Comparison of ENCODE assay signal across 8 cellular contexts in genomic region chr2:239298126-239298804, GRCh38.
DNase-seq lines count a peak whose midpoint lies in the region; ATAC-seq and TF ChIP-seq lines count a peak whose summit lies in the region.

No MANE protein-coding gene starts in this region.

- no peaks in the 10 kb centered on the region for H3K27me3 Mint-ChIP-seq in activated naive CD8-positive, alpha-beta T cell treated with anti-CD3 and anti-CD28 coated beads, Interleukin-2, amount 50 U/mL, for 24 hours

- no peaks in the 10 kb centered on the region for H3K36me3 ChIP-seq in sigmoid colon
- no peaks in the 10 kb centered on the region for H3K36me3 ChIP-seq in ascending aorta

- H3K27me3 ChIP-seq in sigmoid colon = no peaks in the 10 kb centered on the region
- H3K27me3 ChIP-seq in ascending aorta = no peaks in the 10 kb centered on the region

- no peak for TF ChIP-seq EP300 in sigmoid colon (IDR thresholded peaks at IDR 0.05)

- H3K4me1 Mint-ChIP-seq in activated naive CD8-positive, alpha-beta T cell treated with anti-CD3 and anti-CD28 coated beads, Interleukin-2, amount 50 U/mL, for 24 hours = peaks cover 79% of the 10 kb centered on the region

- no peaks in the 10 kb centered on the region for H3K9me3 ChIP-seq in sigmoid colon
- no peaks in the 10 kb centered on the region for H3K9me3 ChIP-seq in ascending aorta

- H3K4me3 ChIP-seq in sigmoid colon (peak overlapping the region in 2 of 4 donors; percentile 6 to 8), ascending aorta (no peak overlapping the region)

- H3K4me1 ChIP-seq in sigmoid colon (peaks cover 0 to 97% (median 95%) of the 10 kb centered on the region in 4 donors), ascending aorta (peaks cover 0 to 4% of the 10 kb centered on the region in 2 donors)

- 73 to 82% methylated on average over 14 of the region's 14 CpGs for WGBS in sigmoid colon, 2 donors

- H3K27ac Mint-ChIP-seq in activated naive CD8-positive, alpha-beta T cell treated with anti-CD3 and anti-CD28 coated beads, Interleukin-2, amount 50 U/mL, for 24 hours = peak overlapping the region; percentile 86

- intact Hi-C loops in sigmoid colon (cut with DNase I) (no loop called here), ascending aorta (cut with DNase I) (no loop called here)

- TF ChIP-seq CTCF in 22Rv1 (IDR thresholded peaks at IDR 0.05) (no peak), sigmoid colon (IDR thresholded peaks at IDR 0.05) (no peak), ascending aorta (IDR thresholded peaks at IDR 0.05) (no peak)

- peak; percentile 95 for ATAC-seq in activated naive CD8-positive, alpha-beta T cell treated with anti-CD3 and anti-CD28 coated beads, Interleukin-2, amount 50 U/mL, for 24 hours
- no peak for ATAC-seq in HG03280 (IDR thresholded peaks at IDR 0.05; ENCODE audit: unreplicated experiment)

- peak overlapping the region; percentile 78 for H3K27ac ChIP-seq in 22Rv1
- H3K27ac ChIP-seq in sigmoid colon = peak overlapping the region; percentile 38 to 97 (median 96)
- no peak overlapping the region for H3K27ac ChIP-seq in ascending aorta

- H3K4me3 Mint-ChIP-seq in activated naive CD8-positive, alpha-beta T cell treated with anti-CD3 and anti-CD28 coated beads, Interleukin-2, amount 50 U/mL, for 24 hours = peak overlapping the region; percentile 80

- no peaks in the 10 kb centered on the region for H3K36me3 Mint-ChIP-seq in activated naive CD8-positive, alpha-beta T cell treated with anti-CD3 and anti-CD28 coated beads, Interleukin-2, amount 50 U/mL, for 24 hours (ENCODE audit: low read depth)

- no peak for TF ChIP-seq POLR2A in sigmoid colon (IDR thresholded peaks at IDR 0.05)

- peak in 4 of 5 experiments; percentile 61 to 95 (median 72) for DNase-seq in T-helper 2 cell
- DNase-seq in activated naive CD8-positive, alpha-beta T cell treated with anti-CD3 and anti-CD28 coated beads, Interleukin-2, amount 50 U/mL, for 24 hours = peak; percentile 73
- peak; percentile 71 for DNase-seq in sigmoid colon
- no peak for DNase-seq in NCI-H526 treated with DMSO at 0.1 percent for 48 hours (lab: John Stamatoyannopoulos, UW)
- no peak for DNase-seq in ascending aorta (ENCODE audit: low spot score in 2 of 2)
- DNase-seq in NCI-H1092 treated with DMSO at 0.1 percent for 48 hours (lab: John Stamatoyannopoulos, UW) = no peak

- H3K9me3 Mint-ChIP-seq in activated naive CD8-positive, alpha-beta T cell treated with anti-CD3 and anti-CD28 coated beads, Interleukin-2, amount 50 U/mL, for 24 hours = no peaks in the 10 kb centered on the region

Comparison
In these comparisons a context has a peak if more than half of its experiments do, and no peak if none do; other contexts are left out.
1. H3K27ac ChIP-seq: peak in 22Rv1 (single experiment) and sigmoid colon (4 of 4); none in ascending aorta (0 of 2).
2. DNase-seq: peak in T-helper 2 cell (4 of 5), activated naive CD8-positive, alpha-beta T cell treated with anti-CD3 and anti-CD28 coated beads, Interleukin-2, amount 50 U/mL, for 24 hours (single experiment) and sigmoid colon (single experiment); none in NCI-H526 treated with DMSO at 0.1 percent for 48 hours (single experiment), ascending aorta (0 of 2) and NCI-H1092 treated with DMSO at 0.1 percent for 48 hours (single experiment).